Comparison of ENCODE assay signal across 8 cellular contexts in the genomic region with DNA sequence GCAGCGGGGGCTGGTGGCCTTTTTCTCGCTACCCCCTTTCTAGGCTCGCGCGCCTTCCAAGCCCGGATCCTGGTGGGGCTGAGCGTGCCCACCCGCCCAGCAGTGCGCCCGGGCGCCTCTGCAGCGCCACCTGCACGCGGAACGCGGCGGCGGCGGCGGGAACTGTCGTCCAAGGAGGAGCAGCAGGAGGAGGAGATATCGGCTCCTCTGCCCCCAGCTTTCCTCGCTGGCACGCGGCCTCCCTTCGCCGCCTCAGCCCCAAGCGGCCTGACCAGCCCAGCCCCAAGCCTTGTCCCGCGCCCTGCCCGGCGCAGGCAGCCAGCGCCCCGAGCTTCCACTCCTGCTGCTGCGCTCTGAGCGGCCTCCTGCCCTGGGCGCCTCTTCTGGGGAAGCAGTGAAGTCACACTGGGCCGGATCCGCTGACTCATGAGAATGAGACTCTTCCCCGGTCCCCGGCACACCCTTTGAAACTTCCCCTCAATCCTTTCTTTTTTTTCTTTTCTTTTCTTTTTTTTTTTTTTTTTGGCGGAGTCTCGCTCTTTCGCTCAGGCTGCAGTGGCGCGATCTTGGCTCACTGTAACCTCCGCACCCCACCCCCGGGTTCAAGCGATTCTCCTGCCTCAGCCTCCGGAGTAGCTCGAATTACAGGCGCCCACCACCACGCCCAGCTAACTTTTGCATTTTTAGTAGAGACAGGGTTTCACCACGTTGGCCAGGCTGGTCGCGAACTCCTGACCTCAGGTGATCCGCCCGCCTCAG. TPM values are rescaled to one million over a fixed set of nuclear protein-coding genes. Genes with fewer than 3 reads are reported as not detected.
DNase-seq lines count a peak whose midpoint lies in the region; ATAC-seq and TF ChIP-seq lines count a peak whose summit lies in the region.

No MANE protein-coding gene starts in this region.

- peak; percentile 63 for ATAC-seq in HG02623 (IDR thresholded peaks at IDR 0.05; ENCODE audit: unreplicated experiment)

- H3K27ac ChIP-seq in mesodermal cell (ENCODE audit: low read depth, low read length, severe bottlenecking) = peak overlapping the region; percentile 69

- WGBS in mesodermal cell (ENCODE audit: insufficient coverage in 2 of 2), 2 experiments = 2 to 12% methylated on average over 11 to 24 of the region's 58 CpGs

- H3K4me3 Mint-ChIP-seq in endothelial cell (ENCODE audit: unreplicated experiment) = no peak overlapping the region

- peaks cover 6% of the 10 kb centered on the region for H3K27me3 Mint-ChIP-seq in endothelial cell (ENCODE audit: unreplicated experiment)

- peaks cover 17% of the 10 kb centered on the region for H3K4me1 ChIP-seq in mesodermal cell (ENCODE audit: control insufficient read depth, insufficient read depth, low read length, poor library complexity, severe bottlenecking)

- H3K4me3 ChIP-seq in mesodermal cell (ENCODE audit: extremely low read depth, insufficient read depth, low read length, poor library complexity, severe bottlenecking) = peak overlapping the region; percentile 19

- TF ChIP-seq CTCF in GM12874 (IDR thresholded peaks at IDR 0.05; ENCODE audit: insufficient read depth, low read depth, low read length) (peak; percentile 73), endothelial cell (IDR thresholded peaks at IDR 0.05; ENCODE audit: unreplicated experiment) (peak; percentile 53)

- no peaks in the 10 kb centered on the region for H3K9me3 ChIP-seq in mesodermal cell (ENCODE audit: control insufficient read depth, low read length)

- H3K27ac Mint-ChIP-seq in endothelial cell (ENCODE audit: unreplicated experiment) = no peak overlapping the region

- H3K9me3 Mint-ChIP-seq in endothelial cell (ENCODE audit: unreplicated experiment) = no peaks in the 10 kb centered on the region

- peak; percentile 44 for DNase-seq in NCI-H345 (lab: John Stamatoyannopoulos, UW)
- DNase-seq in activated CD8-positive, alpha-beta memory T cell treated with anti-CD3 and anti-CD28 coated beads for 24 hours = peak; percentile 86
- DNase-seq in endothelial cell (ENCODE audit: low spot score) = peak; percentile 74
- peak; percentile 33 to 43 for DNase-seq in stimulated activated CD8-positive, alpha-beta memory T cell treated with anti-CD3 and anti-CD28 coated beads, Interleukin-2, amount 100 ng/mL, for 1 hour (ENCODE audit: low read depth in 2 of 2)
- DNase-seq in NCI-H2196 treated with DMSO at 0.1 percent for 48 hours (lab: John Stamatoyannopoulos, UW; ENCODE audit: unreplicated experiment) = no peak

- H3K36me3 ChIP-seq in mesodermal cell (ENCODE audit: control insufficient read depth, insufficient read depth, low read length) = peaks cover 4% of the 10 kb centered on the region

- peaks cover 5% of the 10 kb centered on the region for H3K36me3 Mint-ChIP-seq in endothelial cell (ENCODE audit: low read depth, unreplicated experiment)

- H3K4me1 Mint-ChIP-seq in endothelial cell (ENCODE audit: unreplicated experiment) = peaks cover 16% of the 10 kb centered on the region

RNA-seq across cellular contexts. Expression of gene ELF4, which starts 10.6 kb away (rescaled TPM):
- total RNA-seq in endothelial cell (ENCODE audit: unreplicated experiment) = 23.6 TPM
- 13.0 TPM for polyA plus RNA-seq in mesodermal cell (2013, experiment 1 of 2)
- 10.7 TPM for polyA plus RNA-seq in mesodermal cell (2013, experiment 2 of 2)

RNA-seq across cellular contexts. Expression of gene AIFM1, which starts 44.7 kb away (rescaled TPM):
- total RNA-seq in endothelial cell (ENCODE audit: unreplicated experiment) = 39.9 TPM
- polyA plus RNA-seq in mesodermal cell (2013, experiment 1 of 2) = 39.8 TPM
- 36.7 TPM for polyA plus RNA-seq in mesodermal cell (2013, experiment 2 of 2)

RNA-seq across cellular contexts. Expression of gene RAB33A, which starts 50.8 kb away (rescaled TPM):
- 4.1 TPM for total RNA-seq in endothelial cell (ENCODE audit: unreplicated experiment)
- 7.4 TPM for polyA plus RNA-seq in mesodermal cell (2013, experiment 1 of 2)
- 5.3 TPM for polyA plus RNA-seq in mesodermal cell (2013, experiment 2 of 2)
